ENCODE assay signal across 2 cellular contexts in the genomic region with DNA sequence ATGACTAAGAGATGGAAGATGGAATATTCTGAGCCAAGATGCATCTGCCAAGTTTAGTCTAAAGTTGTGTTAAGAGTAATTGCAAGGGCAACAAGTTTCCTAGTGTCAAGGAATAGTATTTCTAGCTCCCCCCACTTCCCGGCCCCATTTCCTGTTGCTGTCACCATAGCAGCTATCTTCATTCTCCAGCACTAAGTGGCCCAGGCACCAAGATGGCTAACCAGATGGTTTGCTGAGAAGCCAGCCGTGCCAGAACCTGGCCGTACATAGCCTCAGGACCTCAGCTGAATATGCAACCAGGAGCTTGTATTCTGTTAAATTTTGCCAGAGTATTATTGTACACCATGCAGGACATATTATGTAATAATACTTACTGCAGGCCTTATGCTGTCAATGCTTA.
TF ChIP-seq lines count a peak whose summit lies in the region.

No MANE protein-coding gene starts in this region.

TF ChIP-seq in SK-N-SH, 30 proteins besides CTCF, POLR2A, EP300 and RAD21 (continued from another document):
- TF ChIP-seq USF1 (IDR thresholded peaks at IDR 0.05; ENCODE audit: borderline replicate concordance, low read depth) (no peak), CHD2 (IDR thresholded peaks at IDR 0.05; ENCODE audit: low read length, partially characterized antibody) (no peak), POLR2AphosphoS5 (IDR thresholded peaks at IDR 0.05; ENCODE audit: low read depth, low read length) (no peak)
- TF ChIP-seq, protein P1, sequence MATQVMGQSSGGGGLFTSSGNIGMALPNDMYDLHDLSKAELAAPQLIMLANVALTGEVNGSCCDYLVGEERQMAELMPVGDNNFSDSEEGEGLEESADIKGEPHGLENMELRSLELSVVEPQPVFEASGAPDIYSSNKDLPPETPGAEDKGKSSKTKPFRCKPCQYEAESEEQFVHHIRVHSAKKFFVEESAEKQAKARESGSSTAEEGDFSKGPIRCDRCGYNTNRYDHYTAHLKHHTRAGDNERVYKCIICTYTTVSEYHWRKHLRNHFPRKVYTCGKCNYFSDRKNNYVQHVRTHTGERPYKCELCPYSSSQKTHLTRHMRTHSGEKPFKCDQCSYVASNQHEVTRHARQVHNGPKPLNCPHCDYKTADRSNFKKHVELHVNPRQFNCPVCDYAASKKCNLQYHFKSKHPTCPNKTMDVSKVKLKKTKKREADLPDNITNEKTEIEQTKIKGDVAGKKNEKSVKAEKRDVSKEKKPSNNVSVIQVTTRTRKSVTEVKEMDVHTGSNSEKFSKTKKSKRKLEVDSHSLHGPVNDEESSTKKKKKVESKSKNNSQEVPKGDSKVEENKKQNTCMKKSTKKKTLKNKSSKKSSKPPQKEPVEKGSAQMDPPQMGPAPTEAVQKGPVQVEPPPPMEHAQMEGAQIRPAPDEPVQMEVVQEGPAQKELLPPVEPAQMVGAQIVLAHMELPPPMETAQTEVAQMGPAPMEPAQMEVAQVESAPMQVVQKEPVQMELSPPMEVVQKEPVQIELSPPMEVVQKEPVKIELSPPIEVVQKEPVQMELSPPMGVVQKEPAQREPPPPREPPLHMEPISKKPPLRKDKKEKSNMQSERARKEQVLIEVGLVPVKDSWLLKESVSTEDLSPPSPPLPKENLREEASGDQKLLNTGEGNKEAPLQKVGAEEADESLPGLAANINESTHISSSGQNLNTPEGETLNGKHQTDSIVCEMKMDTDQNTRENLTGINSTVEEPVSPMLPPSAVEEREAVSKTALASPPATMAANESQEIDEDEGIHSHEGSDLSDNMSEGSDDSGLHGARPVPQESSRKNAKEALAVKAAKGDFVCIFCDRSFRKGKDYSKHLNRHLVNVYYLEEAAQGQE (IDR thresholded peaks at IDR 0.05; ENCODE audit: low read depth, low read length) = no peak

TF ChIP-seq in SK-N-SH treated with all-trans-retinoic acid at 6 μM for 48 hours, 23 proteins besides CTCF, POLR2A, EP300 and RAD21 (continued from another document):
- TF ChIP-seq, protein P2, sequence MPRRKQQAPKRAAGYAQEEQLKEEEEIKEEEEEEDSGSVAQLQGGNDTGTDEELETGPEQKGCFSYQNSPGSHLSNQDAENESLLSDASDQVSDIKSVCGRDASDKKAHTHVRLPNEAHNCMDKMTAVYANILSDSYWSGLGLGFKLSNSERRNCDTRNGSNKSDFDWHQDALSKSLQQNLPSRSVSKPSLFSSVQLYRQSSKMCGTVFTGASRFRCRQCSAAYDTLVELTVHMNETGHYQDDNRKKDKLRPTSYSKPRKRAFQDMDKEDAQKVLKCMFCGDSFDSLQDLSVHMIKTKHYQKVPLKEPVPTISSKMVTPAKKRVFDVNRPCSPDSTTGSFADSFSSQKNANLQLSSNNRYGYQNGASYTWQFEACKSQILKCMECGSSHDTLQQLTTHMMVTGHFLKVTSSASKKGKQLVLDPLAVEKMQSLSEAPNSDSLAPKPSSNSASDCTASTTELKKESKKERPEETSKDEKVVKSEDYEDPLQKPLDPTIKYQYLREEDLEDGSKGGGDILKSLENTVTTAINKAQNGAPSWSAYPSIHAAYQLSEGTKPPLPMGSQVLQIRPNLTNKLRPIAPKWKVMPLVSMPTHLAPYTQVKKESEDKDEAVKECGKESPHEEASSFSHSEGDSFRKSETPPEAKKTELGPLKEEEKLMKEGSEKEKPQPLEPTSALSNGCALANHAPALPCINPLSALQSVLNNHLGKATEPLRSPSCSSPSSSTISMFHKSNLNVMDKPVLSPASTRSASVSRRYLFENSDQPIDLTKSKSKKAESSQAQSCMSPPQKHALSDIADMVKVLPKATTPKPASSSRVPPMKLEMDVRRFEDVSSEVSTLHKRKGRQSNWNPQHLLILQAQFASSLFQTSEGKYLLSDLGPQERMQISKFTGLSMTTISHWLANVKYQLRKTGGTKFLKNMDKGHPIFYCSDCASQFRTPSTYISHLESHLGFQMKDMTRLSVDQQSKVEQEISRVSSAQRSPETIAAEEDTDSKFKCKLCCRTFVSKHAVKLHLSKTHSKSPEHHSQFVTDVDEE (CRISPR knock-in tag; IDR thresholded peaks at IDR 0.05) = no peak
- no peak for TF ChIP-seq TCF4 (CRISPR knock-in tag; IDR thresholded peaks at IDR 0.05; ENCODE audit: borderline replicate concordance)
- no peak for TF ChIP-seq ISL1 (CRISPR knock-in tag; IDR thresholded peaks at IDR 0.05)
- no peak for TF ChIP-seq GLIS3 (CRISPR knock-in tag; IDR thresholded peaks at IDR 0.05)
TF ChIP-seq in SK-N-SH treated with all-trans-retinoic acid at 6 μM for 48 hours: peak in this region for 0.
